1 cellular context compared by ENCODE assay signal in genomic region chr14:75884198-75884611, GRCh38.
A peak's percentile ranks its signal among the peaks of the same experiment; 100 is the strongest.
TF ChIP-seq lines count a peak whose summit lies in the region.

No MANE protein-coding gene starts in this region.

TF ChIP-seq in SK-N-SH, 30 proteins besides CTCF, POLR2A, EP300 and RAD21 (continued from another document):
- TF ChIP-seq CHD2 (IDR thresholded peaks at IDR 0.05; ENCODE audit: low read length, partially characterized antibody) = no peak
- peak; percentile 68 for TF ChIP-seq MAX (IDR thresholded peaks at IDR 0.05; ENCODE audit: low read depth)
- peak; percentile 54; the same call in 1 of the 2 replicates for TF ChIP-seq REST (IDR thresholded peaks at IDR 0.05; ENCODE audit: low read depth, low read length)
- TF ChIP-seq TCF12 (IDR thresholded peaks at IDR 0.05) = peak; percentile 85
- no peak for TF ChIP-seq TAF1 (IDR thresholded peaks at IDR 0.05; ENCODE audit: borderline replicate concordance, low read depth, low read length)
- TF ChIP-seq SMC3 (IDR thresholded peaks at IDR 0.05; ENCODE audit: low read depth, low read length) = no peak
- no peak for TF ChIP-seq EZH2phosphoT487 (IDR thresholded peaks at IDR 0.05; ENCODE audit: borderline replicate concordance, low read depth)
- no peak for TF ChIP-seq RFX5 (IDR thresholded peaks at IDR 0.05; ENCODE audit: low read length)
- TF ChIP-seq MXI1 (IDR thresholded peaks at IDR 0.05; ENCODE audit: low read depth, low read length) = no peak
- TF ChIP-seq YY1 (IDR thresholded peaks at IDR 0.05; ENCODE audit: low read depth) = 0 out of 2 replicates have a peak, but pooled peaks have one; percentile 33
- peak; percentile 44; the same call in 1 of the 2 replicates for TF ChIP-seq NFIC (IDR thresholded peaks at IDR 0.05; ENCODE audit: borderline replicate concordance)
- TF ChIP-seq FOSL2 (IDR thresholded peaks at IDR 0.05; ENCODE audit: borderline replicate concordance, low read depth) = peak; percentile 32; the same call in 1 of the 2 replicates
- TF ChIP-seq ELF1 (IDR thresholded peaks at IDR 0.05) = no peak; the same call in 1 of the 2 replicates
- TF ChIP-seq FOXJ3 (CRISPR knock-in tag; IDR thresholded peaks at IDR 0.05) = no peak
- no peak for TF ChIP-seq NRF1 (IDR thresholded peaks at IDR 0.05; ENCODE audit: low read depth, low read length)
- no peak for TF ChIP-seq USF2 (IDR thresholded peaks at IDR 0.05; ENCODE audit: borderline replicate concordance, low read depth, low read length)
- TF ChIP-seq RXRA (IDR thresholded peaks at IDR 0.05; ENCODE audit: borderline replicate concordance, low read depth) = peak; percentile 56; the same call in 1 of the 2 replicates
- TF ChIP-seq SIN3A (IDR thresholded peaks at IDR 0.05; ENCODE audit: borderline replicate concordance, low read depth, low read length) = peak; percentile 29; the same call in 1 of the 2 replicates
